In genomic region chr13:78121459-78122348, GRCh38 we compare ENCODE assay signal across 8 cellular contexts.
A peak's percentile ranks its signal among the peaks of the same experiment; 100 is the strongest.
DNase-seq lines count a peak whose midpoint lies in the region; ATAC-seq and TF ChIP-seq lines count a peak whose summit lies in the region.

No MANE protein-coding gene starts in this region.

- intact Hi-C loops in A673 (cut with micrococcal nuclease; ENCODE audit: unreplicated experiment), result loop anchor here (1.0 to 10.0 kb wide), 3 partner anchors 342 to 527 kb away; no protein-coding TSS in a partner anchor
- intact Hi-C loops in left cardiac atrium (cut with DNase I), result loop anchor here (1.0 to 5.0 kb wide), 3 partner anchors 204 to 344 kb away; partner anchors contain the start of gene EDNRB (in 1 of the 2)

- H3K4me1 ChIP-seq in A673 (ENCODE audit: insufficient read depth, low read length, poor library complexity, severe bottlenecking), result no peaks in the 10 kb centered on the region

- H3K36me3 ChIP-seq in A673 (ENCODE audit: insufficient read depth, low read length, poor library complexity, severe bottlenecking) (no peaks in the 10 kb centered on the region), GM06990 (ENCODE audit: control insufficient read depth, insufficient read depth, low read length) (no peaks in the 10 kb centered on the region)

- TF ChIP-seq CTCF in A673 (conservative IDR thresholded peaks at IDR 0.05; ENCODE audit: low read depth, low read length) (peak; percentile 91), GM06990 (IDR thresholded peaks at IDR 0.05; ENCODE audit: insufficient read depth, low read length, poor library complexity, severe bottlenecking) (peak; percentile 59), retinal pigment epithelial cell (conservative IDR thresholded peaks at IDR 0.05; ENCODE audit: low read depth, low read length) (peak; percentile 77)

- H3K27me3 ChIP-seq in A673 (replicated peaks; ENCODE audit: insufficient read depth, low read depth, low read length, poor library complexity) (no peaks in the 10 kb centered on the region), GM06990 (replicated peaks; ENCODE audit: control insufficient read depth, insufficient read depth, low read length) (no peaks in the 10 kb centered on the region)

- DNase-seq in A673 (ENCODE audit: low spot score) (peak; percentile 84), GM06990 (ENCODE audit: extremely low read depth, insufficient read length) (peak; percentile 4), NCI-H748 (lab: John Stamatoyannopoulos, UW; ENCODE audit: unreplicated experiment) (peak; percentile 75), left cardiac atrium (peak; percentile 53), retinal pigment epithelial cell (ENCODE audit: low read depth) (peak; percentile 6)
- peak; percentile 26 for DNase-seq in activated naive CD4-positive, alpha-beta T cell treated with Interleukin-2 at 50 U/mL for 16 hours

- CTCF ChIA-PET in A673 (lab: Charles Lee), result interaction anchor here (0.6 to 1.5 kb wide), 9 partner anchors 8 to 343 kb away, joined by 3 to 8 read pairs (median 4); no protein-coding TSS in a partner anchor

- H3K27ac ChIP-seq in A673 (ENCODE audit: low read depth, low read length, poor library complexity, severe bottlenecking), result no peak overlapping the region

- H3K4me3 ChIP-seq in A673 (ENCODE audit: low read depth, low read length, poor library complexity, severe bottlenecking) (no peak overlapping the region), GM06990 (replicated peaks; ENCODE audit: low read depth, low read length) (no peak overlapping the region), retinal pigment epithelial cell (ENCODE audit: low read length) (no peak overlapping the region)

- peak; percentile 67 for ATAC-seq in HG02885 (IDR thresholded peaks at IDR 0.05; ENCODE audit: poor library complexity, unreplicated experiment)
- ATAC-seq in left cardiac atrium, result peak; percentile 30
- no peak for ATAC-seq in GM19467 (IDR thresholded peaks at IDR 0.05; ENCODE audit: unreplicated experiment)

- POLR2A ChIA-PET in A673 (lab: Charles Lee; ENCODE audit: low non-redundant PET), result no interaction called here

- H3K9me3 ChIP-seq in A673 (ENCODE audit: low read depth, low read length, poor library complexity, severe bottlenecking), result no peaks in the 10 kb centered on the region

- no TSS peak for BruUV-seq in A673 (replicated peaks; lab: Mats Ljungman, UMichigan)

Comparison
In these comparisons a context has a peak if more than half of its experiments do, and no peak if none do; other contexts are left out.
1. DNase-seq: peak in every context shown above with its lines; median percentile 84 in A673; 75 in NCI-H748; 53 in left cardiac atrium; 26 in activated naive CD4-positive, alpha-beta T cell treated with Interleukin-2 at 50 U/mL for 16 hours; 6 in retinal pigment epithelial cell; 4 in GM06990.